Comparison of ENCODE assay signal across 16 cellular contexts in the genomic region with DNA sequence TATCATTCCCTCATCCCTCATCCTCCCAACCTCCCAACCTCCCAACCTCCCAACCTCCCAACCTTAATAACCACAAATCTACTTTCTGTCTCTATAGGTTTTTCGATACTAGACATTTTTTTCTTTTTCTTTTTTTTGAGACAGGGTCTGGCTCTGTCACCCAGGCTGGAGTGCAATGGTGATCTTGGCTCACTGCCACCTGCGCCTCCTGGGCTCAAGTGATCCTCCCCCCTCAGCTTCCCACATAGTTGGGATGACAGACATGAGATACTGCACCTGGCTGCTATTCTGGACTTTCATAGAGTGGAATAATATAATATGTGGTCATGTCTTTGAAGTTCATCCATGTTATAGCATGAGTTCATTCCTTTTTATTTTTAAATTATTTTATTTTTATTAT.
"Had no signal": no experiment of that assay in that cellular context is flagged by ENCODE, and none has a peak within 500 bp of the region (broad histone marks: within the 10 kb centered on the region; RNA-seq: fewer than 3 reads in every experiment).

No MANE protein-coding gene starts in this region.

- ATAC-seq: foreskin keratinocyte; natural killer cell; stimulated activated effector memory CD8-positive, alpha-beta T cell treated with anti-CD3 and anti-CD28 coated beads, Interleukin-12 subunit alpha, Interleukin-12 subunit beta, amount 100 ng/mL, for 72 hours had no signal

- H3K27me3 Mint-ChIP-seq: activated CD4-positive, alpha-beta T cell treated with anti-CD3 and anti-CD28 coated beads, Interleukin-2, amount 10 ng/mL, durations not matched to agents 24 days and 14 days; activated naive CD8-positive, alpha-beta T cell treated with anti-CD3 and anti-CD28 coated beads for 36 hours; brain; memory B cell had no signal

- H3K9me3 ChIP-seq: left ventricle myocardium inferior had no signal

- H3K27ac ChIP-seq: foreskin keratinocyte, left ventricle myocardium inferior had no signal

- H3K36me3 Mint-ChIP-seq: activated naive CD8-positive, alpha-beta T cell treated with anti-CD3 and anti-CD28 coated beads for 36 hours; natural killer cell; stimulated activated effector memory CD8-positive, alpha-beta T cell treated with anti-CD3 and anti-CD28 coated beads, Interleukin-12 subunit alpha, Interleukin-12 subunit beta, amount 100 ng/mL, for 72 hours had no signal

- H3K27me3 ChIP-seq: foreskin keratinocyte had no signal

- H3K4me3 ChIP-seq: left ventricle myocardium inferior had no signal

- H3K27ac Mint-ChIP-seq: activated CD4-positive, alpha-beta T cell treated with anti-CD3 and anti-CD28 coated beads, Interleukin-2, amount 10 ng/mL, durations not matched to agents 24 days and 14 days; activated naive CD8-positive, alpha-beta T cell treated with anti-CD3 and anti-CD28 coated beads for 36 hours; brain; memory B cell; natural killer cell; stimulated activated effector memory CD8-positive, alpha-beta T cell treated with anti-CD3 and anti-CD28 coated beads, Interleukin-12 subunit alpha, Interleukin-12 subunit beta, amount 100 ng/mL, for 72 hours had no signal

- H3K36me3 ChIP-seq: left ventricle myocardium inferior had no signal

- H3K4me1 ChIP-seq: foreskin keratinocyte, left ventricle myocardium inferior had no signal

- H3K9me3 Mint-ChIP-seq: activated CD4-positive, alpha-beta T cell treated with anti-CD3 and anti-CD28 coated beads, Interleukin-2, amount 10 ng/mL, durations not matched to agents 24 days and 14 days; activated naive CD8-positive, alpha-beta T cell treated with anti-CD3 and anti-CD28 coated beads for 36 hours; brain; memory B cell; natural killer cell; stimulated activated effector memory CD8-positive, alpha-beta T cell treated with anti-CD3 and anti-CD28 coated beads, Interleukin-12 subunit alpha, Interleukin-12 subunit beta, amount 100 ng/mL, for 72 hours had no signal

- H3K4me3 Mint-ChIP-seq: activated CD4-positive, alpha-beta T cell treated with anti-CD3 and anti-CD28 coated beads, Interleukin-2, amount 10 ng/mL, durations not matched to agents 24 days and 14 days; activated naive CD8-positive, alpha-beta T cell treated with anti-CD3 and anti-CD28 coated beads for 36 hours; brain; memory B cell; natural killer cell; stimulated activated effector memory CD8-positive, alpha-beta T cell treated with anti-CD3 and anti-CD28 coated beads, Interleukin-12 subunit alpha, Interleukin-12 subunit beta, amount 100 ng/mL, for 72 hours had no signal

- DNase-seq: activated CD4-positive, alpha-beta T cell treated with anti-CD3 and anti-CD28 coated beads, Interleukin-2, amount 10 ng/mL, durations not matched to agents 24 days and 14 days; activated CD4-positive, CD25-positive, alpha-beta regulatory T cell; activated CD8-positive, alpha-beta memory T cell treated with anti-CD3 and anti-CD28 coated beads, Interleukin-2, amount 50 U/mL, for 48 hours; activated gamma-delta T cell treated with Interleukin-2 at 50 U/mL for 16 hours; activated naive CD8-positive, alpha-beta T cell treated with anti-CD3 and anti-CD28 coated beads for 36 hours; amygdala; effector memory CD4-positive, alpha-beta T cell; foreskin keratinocyte; glutamatergic neuron; hypothalamus; kidney; left ventricle myocardium inferior; natural killer cell had no signal

- H3K4me1 Mint-ChIP-seq: activated CD4-positive, alpha-beta T cell treated with anti-CD3 and anti-CD28 coated beads, Interleukin-2, amount 10 ng/mL, durations not matched to agents 24 days and 14 days; activated naive CD8-positive, alpha-beta T cell treated with anti-CD3 and anti-CD28 coated beads for 36 hours; brain; memory B cell; natural killer cell; stimulated activated effector memory CD8-positive, alpha-beta T cell treated with anti-CD3 and anti-CD28 coated beads, Interleukin-12 subunit alpha, Interleukin-12 subunit beta, amount 100 ng/mL, for 72 hours had no signal
